Comparison of ENCODE assay signal across 8 cellular contexts in the genomic region with DNA sequence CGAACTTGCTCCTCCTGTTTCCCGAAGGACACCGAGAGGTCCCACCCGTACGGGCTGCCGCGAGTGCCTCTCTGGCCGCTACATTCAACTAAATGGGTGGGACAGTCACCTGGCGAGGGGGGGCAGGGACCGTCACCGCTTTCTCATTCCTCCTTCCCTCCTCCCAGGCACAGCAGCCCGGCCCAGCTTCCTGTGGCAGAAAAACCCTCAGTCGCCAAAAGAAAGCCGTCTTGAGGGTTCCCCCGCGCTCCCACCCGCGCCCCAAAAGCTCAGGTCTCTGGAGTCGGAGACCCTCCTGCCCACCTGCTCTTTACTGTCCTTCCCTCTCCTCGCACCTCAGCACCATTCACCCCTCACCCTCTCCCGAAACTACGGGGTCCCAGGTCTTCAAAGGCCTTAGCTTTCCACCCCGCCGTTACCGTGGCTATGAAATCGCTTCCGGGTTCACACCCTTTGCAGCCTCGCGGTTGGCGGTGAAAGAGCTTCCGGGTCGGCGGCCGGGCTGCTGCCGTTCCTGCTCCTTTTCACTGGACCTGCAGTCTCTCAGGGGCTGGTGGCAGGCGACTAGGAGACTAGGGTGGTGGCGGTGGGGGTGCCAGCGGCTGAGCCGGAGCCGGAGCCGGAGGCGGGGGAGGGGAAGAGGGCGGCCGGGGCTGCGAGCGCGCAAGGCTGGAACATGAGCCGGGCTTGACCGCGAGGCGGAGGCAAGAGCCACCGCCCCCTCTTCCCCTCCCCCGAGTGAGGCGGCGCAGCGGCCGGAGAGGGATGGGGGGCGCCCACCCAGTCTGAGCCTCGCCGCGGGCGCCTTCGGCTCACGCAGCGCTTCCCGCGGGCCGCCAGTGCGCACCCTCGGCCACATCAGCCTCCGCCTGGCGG. TPM values are rescaled to one million over a fixed set of nuclear protein-coding genes. Genes with fewer than 3 reads are reported as not detected.
A peak's percentile ranks its signal among the peaks of the same experiment; 100 is the strongest.
DNase-seq lines count a peak whose midpoint lies in the region; ATAC-seq, FAIRE-seq and TF ChIP-seq lines count a peak whose summit lies in the region.

A gene with protein sequence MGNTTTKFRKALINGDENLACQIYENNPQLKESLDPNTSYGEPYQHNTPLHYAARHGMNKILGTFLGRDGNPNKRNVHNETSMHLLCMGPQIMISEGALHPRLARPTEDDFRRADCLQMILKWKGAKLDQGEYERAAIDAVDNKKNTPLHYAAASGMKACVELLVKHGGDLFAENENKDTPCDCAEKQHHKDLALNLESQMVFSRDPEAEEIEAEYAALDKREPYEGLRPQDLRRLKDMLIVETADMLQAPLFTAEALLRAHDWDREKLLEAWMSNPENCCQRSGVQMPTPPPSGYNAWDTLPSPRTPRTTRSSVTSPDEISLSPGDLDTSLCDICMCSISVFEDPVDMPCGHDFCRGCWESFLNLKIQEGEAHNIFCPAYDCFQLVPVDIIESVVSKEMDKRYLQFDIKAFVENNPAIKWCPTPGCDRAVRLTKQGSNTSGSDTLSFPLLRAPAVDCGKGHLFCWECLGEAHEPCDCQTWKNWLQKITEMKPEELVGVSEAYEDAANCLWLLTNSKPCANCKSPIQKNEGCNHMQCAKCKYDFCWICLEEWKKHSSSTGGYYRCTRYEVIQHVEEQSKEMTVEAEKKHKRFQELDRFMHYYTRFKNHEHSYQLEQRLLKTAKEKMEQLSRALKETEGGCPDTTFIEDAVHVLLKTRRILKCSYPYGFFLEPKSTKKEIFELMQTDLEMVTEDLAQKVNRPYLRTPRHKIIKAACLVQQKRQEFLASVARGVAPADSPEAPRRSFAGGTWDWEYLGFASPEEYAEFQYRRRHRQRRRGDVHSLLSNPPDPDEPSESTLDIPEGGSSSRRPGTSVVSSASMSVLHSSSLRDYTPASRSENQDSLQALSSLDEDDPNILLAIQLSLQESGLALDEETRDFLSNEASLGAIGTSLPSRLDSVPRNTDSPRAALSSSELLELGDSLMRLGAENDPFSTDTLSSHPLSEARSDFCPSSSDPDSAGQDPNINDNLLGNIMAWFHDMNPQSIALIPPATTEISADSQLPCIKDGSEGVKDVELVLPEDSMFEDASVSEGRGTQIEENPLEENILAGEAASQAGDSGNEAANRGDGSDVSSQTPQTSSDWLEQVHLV (plus strand): TSS at position 488 of the 876 bp plus-strand sequence. CDS start 49,005 bp downstream, outside the sequence.
A gene (minus strand): TSS at position 428 of the 876 bp plus-strand sequence. CDS start 3,779 bp downstream, outside the sequence.

- H3K4me1 ChIP-seq in HUES64 (ENCODE audit: insufficient read depth, low read length) = peaks cover 23% of the 10 kb centered on the region
- peaks cover 36% of the 10 kb centered on the region for H3K4me1 ChIP-seq in OCI-LY1 (ENCODE audit: insufficient read depth, low read length, severe bottlenecking)
- peaks cover 22% of the 10 kb centered on the region for H3K4me1 ChIP-seq in endothelial cell of umbilical vein (ENCODE audit: control insufficient read depth, extremely low read depth, insufficient read depth, low read length)

- H3K9me1 ChIP-seq in endothelial cell of umbilical vein (replicated peaks; ENCODE audit: control insufficient read depth, extremely low read depth, insufficient read depth, low read length) = no peaks in the 10 kb centered on the region

- CTCF ChIA-PET in endothelial cell of umbilical vein (lab: Charles Lee) = interaction anchor here (1.3 to 2.9 kb wide), 6 partner anchors 9 to 202 kb away, joined by 3 to 25 read pairs (median 6); a partner anchor contains a TSS

- H3K4me3 ChIP-seq in HUES64 (ENCODE audit: low read length) (peak within 1 kb of the TSS; percentile 87), OCI-LY1 (ENCODE audit: low read depth, low read length, poor library complexity, severe bottlenecking) (peak within 1 kb of the TSS; percentile 81), endothelial cell of umbilical vein (replicated peaks in 1 of 3; ENCODE audit: insufficient read depth in 1 of 3, low read depth in 1 of 3, low read length in 3 of 3) (peak within 1 kb of the TSS; percentile 99)

- intact Hi-C loops in endothelial cell of umbilical vein (cut with micrococcal nuclease) = loop anchor here (1.0 to 10.0 kb wide), 6 partner anchors 111 to 812 kb away; a partner anchor contains a TSS

- under 1% methylated on average over 72 of the region's 72 CpGs for WGBS in HUES64

- peak within 1 kb of the TSS; percentile 10 for H2AFZ ChIP-seq in OCI-LY1 (ENCODE audit: low read length)
- H2AFZ ChIP-seq in endothelial cell of umbilical vein (ENCODE audit: low read depth, low read length) = peak within 1 kb of the TSS; percentile 95

- H3K27ac ChIP-seq in HUES64 (ENCODE audit: low read depth, low read length) (peak within 1 kb of the TSS; percentile 93), OCI-LY1 (ENCODE audit: low read depth, low read length, poor library complexity, severe bottlenecking) (peak within 1 kb of the TSS; percentile 84), endothelial cell of umbilical vein (ENCODE audit: insufficient read depth, low read depth, low read length) (peak within 1 kb of the TSS; percentile 63)

- TF ChIP-seq POLR2A in endothelial cell of umbilical vein (IDR thresholded peaks at IDR 0.05; ENCODE audit: low read depth, low read length) = no peak

- ATAC-seq in GM21447 (IDR thresholded peaks at IDR 0.05; ENCODE audit: unreplicated experiment) = peak; percentile 74

- TF ChIP-seq CTCF in D721Med (IDR thresholded peaks at IDR 0.05; ENCODE audit: insufficient read depth, missing control alignments) = no peak
- no peak for TF ChIP-seq CTCF in OCI-LY1 (IDR thresholded peaks at IDR 0.05; ENCODE audit: low read length)
- peak in 1 of 2 donors; percentile 26 for TF ChIP-seq CTCF in endothelial cell of umbilical vein (IDR thresholded peaks at IDR 0.05; ENCODE audit: extremely low read depth in 1 of 2, insufficient read depth in 1 of 2, low read depth in 1 of 2, low read length in 2 of 2)

- dilution Hi-C loops in endothelial cell of umbilical vein (cut with MboI; ENCODE audit: extremely low pct_ligation_motif_present, low sequenced_read_pairs) = no loop called here

- H4K20me1 ChIP-seq in OCI-LY1 (ENCODE audit: insufficient read depth, low read length) (no peaks in the 10 kb centered on the region), endothelial cell of umbilical vein (replicated peaks; ENCODE audit: control insufficient read depth, extremely low read depth, insufficient read depth, low read length) (peaks cover 3% of the 10 kb centered on the region)

- H3K9me3 ChIP-seq in HUES64 (ENCODE audit: insufficient read depth, low read depth, low read length) (no peaks in the 10 kb centered on the region), OCI-LY1 (ENCODE audit: low read length) (no peaks in the 10 kb centered on the region), endothelial cell of umbilical vein (replicated peaks; ENCODE audit: control insufficient read depth, insufficient read depth, low read length) (no peaks in the 10 kb centered on the region)

- no TSS peak for BruUV-seq in endothelial cell of umbilical vein (replicated peaks; lab: Mats Ljungman, UMichigan)

- peak within 1 kb of the TSS; percentile 98 for H3K4me2 ChIP-seq in OCI-LY1 (ENCODE audit: low read length)
- H3K4me2 ChIP-seq in endothelial cell of umbilical vein (ENCODE audit: insufficient read depth, low read length) = peak within 1 kb of the TSS; percentile 99

- POLR2A ChIA-PET in endothelial cell of umbilical vein (lab: Charles Lee) = interaction anchor here (0.6 kb wide), 1 partner anchor 124 kb away, joined by 3 read pairs; no protein-coding TSS in a partner anchor

- H3K27me3 ChIP-seq in HUES64 (ENCODE audit: insufficient read depth, low read length) = no peaks in the 10 kb centered on the region
- H3K27me3 ChIP-seq in OCI-LY1 (ENCODE audit: insufficient read depth, low read length) = no peaks in the 10 kb centered on the region
- H3K27me3 ChIP-seq in endothelial cell of umbilical vein (ENCODE audit: control insufficient read depth in 2 of 2, insufficient read depth in 2 of 2, low read length in 2 of 2) = no peaks in the 10 kb centered on the region

- FAIRE-seq in D721Med (lab: Jason Lieb, UNC) (no peak), endothelial cell of umbilical vein (lab: Jason Lieb, UNC) (peak; percentile 81)

- peak within 1 kb of the TSS; percentile 91 for H3K9ac ChIP-seq in HUES64 (ENCODE audit: low read depth, low read length)
- H3K9ac ChIP-seq in OCI-LY1 (ENCODE audit: low read length) = peak within 1 kb of the TSS; percentile 79
- H3K9ac ChIP-seq in endothelial cell of umbilical vein (replicated peaks; ENCODE audit: extremely low read depth, insufficient read depth, low read length) = peak within 1 kb of the TSS; percentile 86

- no peaks in the 10 kb centered on the region for H3F3A ChIP-seq in OCI-LY1 (ENCODE audit: insufficient read depth, low read length)

- H3K36me3 ChIP-seq in HUES64 (ENCODE audit: insufficient read depth, low read length) (peaks cover 18% of the 10 kb centered on the region), OCI-LY1 (ENCODE audit: insufficient read depth, low read length) (peaks cover 22% of the 10 kb centered on the region), endothelial cell of umbilical vein (ENCODE audit: control insufficient read depth in 2 of 2, extremely low read depth in 1 of 2, insufficient read depth in 2 of 2, low read length in 2 of 2) (peaks cover 2 to 6% of the 10 kb centered on the region in 2 experiments)

- H3K79me2 ChIP-seq in OCI-LY1 (ENCODE audit: insufficient read depth, low read length) (peaks cover 59% of the 10 kb centered on the region), endothelial cell of umbilical vein (ENCODE audit: control insufficient read depth, insufficient read depth, low read length) (peaks cover 60% of the 10 kb centered on the region)

- DNase-seq in D721Med (ENCODE audit: insufficient read length, low spot score) (peak; percentile 55), endothelial cell of umbilical vein (ENCODE audit: low read depth, low spot score) (peak; percentile 91), middle frontal gyrus (ENCODE audit: extremely low spot score, low spot score) (peak; percentile 82)
- DNase-seq in activated CD8-positive, alpha-beta memory T cell treated with anti-CD3 and anti-CD28 coated beads, Interleukin-2, amount 50 U/mL, for 48 hours = peak; percentile 92
- peak; percentile 75 for DNase-seq in stimulated activated CD8-positive, alpha-beta memory T cell treated with anti-CD3 and anti-CD28 coated beads, Interleukin-4, amount 100 ng/mL, for 24 hours (ENCODE audit: low read depth)

- H3K9me2 ChIP-seq in OCI-LY1 (ENCODE audit: low read depth, low read length) = no peaks in the 10 kb centered on the region

RNA-seq across cellular contexts. Expression of the first gene that starts in this region (rescaled TPM):
- polyA plus RNA-seq in HUES64 (2013, experiment 1 of 2) = 20.2 TPM
- polyA plus RNA-seq in HUES64 (2013, experiment 2 of 2) = 21.4 TPM
- 48.4 and 56.5 TPM in 2 replicates for total RNA-seq in endothelial cell of umbilical vein
- polyA plus RNA-seq in endothelial cell of umbilical vein = 16.9 and 17.0 TPM in 2 replicates
- polyA plus RNA-seq in endothelial cell of umbilical vein (2011; cell fraction: cytosol; rRNA removed) = 17.3 and 18.4 TPM in 2 replicates
- polyA plus RNA-seq in endothelial cell of umbilical vein (2011; cell fraction: nucleus; rRNA removed) = 76.2 and 77.3 TPM in 2 replicates
- 24.3 and 29.3 TPM in 2 replicates for polyA plus RNA-seq in endothelial cell of umbilical vein (2012)
- polyA minus RNA-seq in endothelial cell of umbilical vein = 59.8 and 65.9 TPM in 2 replicates
- 31.1 TPM for polyA minus RNA-seq in endothelial cell of umbilical vein (2011; cell fraction: cytosol; rRNA and poly(A)+ RNA removed)
- polyA minus RNA-seq in endothelial cell of umbilical vein (2011; cell fraction: nucleus; rRNA and poly(A)+ RNA removed) = 52.1 and 74.8 TPM in 2 replicates

RNA-seq across cellular contexts. Expression of the second gene that starts in this region (rescaled TPM):
- 23.7 TPM for polyA plus RNA-seq in HUES64 (2013, experiment 1 of 2)
- polyA plus RNA-seq in HUES64 (2013, experiment 2 of 2) = 21.9 TPM
- total RNA-seq in endothelial cell of umbilical vein = 32.9 and 43.7 TPM in 2 replicates
- polyA plus RNA-seq in endothelial cell of umbilical vein = 13.6 and 22.8 TPM in 2 replicates
- polyA plus RNA-seq in endothelial cell of umbilical vein (2011; cell fraction: cytosol; rRNA removed) = 18.7 and 22.2 TPM in 2 replicates
- polyA plus RNA-seq in endothelial cell of umbilical vein (2011; cell fraction: nucleus; rRNA removed) = 78.1 and 109 TPM in 2 replicates
- polyA plus RNA-seq in endothelial cell of umbilical vein (2012) = 13.1 and 21.6 TPM in 2 replicates
- 76.8 and 83.3 TPM in 2 replicates for polyA minus RNA-seq in endothelial cell of umbilical vein
- polyA minus RNA-seq in endothelial cell of umbilical vein (2011; cell fraction: cytosol; rRNA and poly(A)+ RNA removed) = 14.2 TPM
- polyA minus RNA-seq in endothelial cell of umbilical vein (2011; cell fraction: nucleus; rRNA and poly(A)+ RNA removed) = 100 and 129 TPM in 2 replicates

Comparison
In these comparisons a context has a peak if more than half of its experiments do, and no peak if none do; other contexts are left out.
1. Peak in every context shown above with its lines: DNase-seq, ATAC-seq, H3K4me3 ChIP-seq and H3K27ac ChIP-seq.